16 cellular contexts compared by ENCODE assay signal in genomic region chr9:121326924-121327613, GRCh38. TPM values are rescaled to one million over a fixed set of nuclear protein-coding genes. Genes with fewer than 3 reads are reported as not detected.
DNase-seq lines count a peak whose midpoint lies in the region; ATAC-seq, FAIRE-seq and TF ChIP-seq lines count a peak whose summit lies in the region.
"Had no signal": no experiment of that assay in that cellular context is flagged by ENCODE, and none has a peak within 500 bp of the region (broad histone marks: within the 10 kb centered on the region; RNA-seq: fewer than 3 reads in every experiment).

No MANE protein-coding gene starts in this region.

- H3K4me3 ChIP-seq in right atrium auricular region (peak overlapping the region in 1 of 2 donors; percentile 2), liver (ENCODE audit: low read depth in 1 of 3, low read length in 3 of 3) (no peak overlapping the region), small intestine (ENCODE audit: low read depth in 1 of 2, low read length in 2 of 2) (no peak overlapping the region)
- H3K4me3 ChIP-seq: PC-9 had no signal

- 88% methylated on average over 11 of the region's 11 CpGs for WGBS in liver
- WGBS in small intestine, 3 donors, result 90 to 95% (median 91%) methylated on average over 11 of the region's 11 CpGs

- H3K27me3 ChIP-seq in right atrium auricular region (no peaks in the 10 kb centered on the region), liver (ENCODE audit: control insufficient read depth in 4 of 4, insufficient read depth in 4 of 4, low read length in 3 of 4) (no peaks in the 10 kb centered on the region), small intestine (ENCODE audit: control insufficient read depth in 2 of 2, insufficient read depth in 2 of 2, low read length in 2 of 2) (no peaks in the 10 kb centered on the region)

- DNase-seq in right atrium auricular region (ENCODE audit: low spot score) (peak; percentile 56), left ventricle myocardium superior (no peak), small intestine (peak; percentile 32), Kasumi-1 (lab: John Stamatoyannopoulos, UW) (no peak), cerebellar nuclear complex (lab: John Stamatoyannopoulos, UW) (no peak), DMS 273 (lab: John Stamatoyannopoulos, UW; ENCODE audit: unreplicated experiment) (no peak), T-helper 9 cell (no peak)
- DNase-seq: ACHN; activated CD4-positive, CD25-positive, alpha-beta regulatory T cell treated with anti-CD3 and anti-CD28 coated beads, Interleukin-2, amount 50 U/mL, for 72 hours; activated CD8-positive, alpha-beta memory T cell treated with anti-CD3 and anti-CD28 coated beads, Interleukin-2, amount 50 U/mL, for 4 hours; CD8-positive, alpha-beta memory T cell; NCI-H1092 treated with DMSO at 0.1 percent for 48 hours; NCI-H510A treated with DMSO at 0.1 percent for 48 hours; stimulated activated CD4-positive, alpha-beta T cell treated with anti-CD3 and anti-CD28 coated beads, Interleukin-15, amount 100 ng/mL, for 24 hours had no signal

- ATAC-seq in left ventricle myocardium superior, result no peak

- intact Hi-C loops in left ventricle myocardium superior (cut with micrococcal nuclease), result loop anchor here (10.0 kb wide), 1 partner anchor 48 kb away; the partner anchor contains the start of gene STOM

- FAIRE-seq in small intestine (lab: Jason Lieb, UNC), result no peak

- TF ChIP-seq RAD21 in liver (IDR thresholded peaks at IDR 0.05), result no peak

- TF ChIP-seq CTCF in right atrium auricular region (IDR thresholded peaks at IDR 0.05) (no peak), liver (IDR thresholded peaks at IDR 0.05; ENCODE audit: low read depth, low read length, missing input control) (no peak)

- H3K9me3 ChIP-seq in right atrium auricular region (no peaks in the 10 kb centered on the region), liver (ENCODE audit: control insufficient read depth in 4 of 4, low read length in 3 of 4) (no peaks in the 10 kb centered on the region), small intestine (ENCODE audit: control insufficient read depth, low read depth) (no peaks in the 10 kb centered on the region)

- H3K27ac ChIP-seq in right atrium auricular region, result peak overlapping the region; percentile 90 to 94
- H3K27ac ChIP-seq in liver (ENCODE audit: low read depth in 1 of 2, low read length in 2 of 2), result peak overlapping the region; percentile 27 to 44
- H3K27ac ChIP-seq in small intestine (ENCODE audit: low read depth in 1 of 2, low read length in 1 of 2), result peak overlapping the region in 1 of 2 donors; percentile 71
- H3K27ac ChIP-seq: PC-9 had no signal

- H3K4me1 ChIP-seq in right atrium auricular region (peaks cover 0 to 56% of the 10 kb centered on the region in 2 donors), liver (ENCODE audit: control insufficient read depth in 4 of 4, insufficient read depth in 4 of 4, low read length in 3 of 4) (peaks cover 7 to 27% (median 15%) of the 10 kb centered on the region in 4 donors), small intestine (ENCODE audit: control insufficient read depth in 2 of 2, insufficient read depth in 1 of 2, low read depth in 1 of 2, low read length in 1 of 2) (peaks cover 0 to 4% of the 10 kb centered on the region in 2 donors)

- H3K9ac ChIP-seq in liver (ENCODE audit: low read depth in 1 of 2, low read length in 2 of 2), result no peak overlapping the region

- H3K36me3 ChIP-seq in right atrium auricular region (peaks cover 98% of the 10 kb centered on the region), liver (ENCODE audit: control insufficient read depth in 4 of 4, insufficient read depth in 3 of 4, low read depth in 1 of 4, low read length in 3 of 4) (peaks cover 5 to 25% (median 7%) of the 10 kb centered on the region in 4 donors), small intestine (ENCODE audit: control insufficient read depth in 2 of 2, insufficient read depth in 2 of 2, low read length in 2 of 2) (peaks cover 7 to 12% of the 10 kb centered on the region in 2 donors)

TF ChIP-seq in liver, 16 proteins besides CTCF, POLR2A, EP300 and RAD21:
- TF ChIP-seq RXRA (IDR thresholded peaks at IDR 0.05) (peak; percentile 64 to 72), JUND (IDR thresholded peaks at IDR 0.05) (peak; percentile 83 to 88), SP1 (IDR thresholded peaks at IDR 0.05) (no peak), TAF1 (conservative IDR thresholded peaks at IDR 0.05) (no peak), HNF4A (conservative IDR thresholded peaks at IDR 0.05) (peak; percentile 83 to 87), ATF3 (IDR thresholded peaks at IDR 0.05) (peak; percentile 69), HNF4G (IDR thresholded peaks at IDR 0.05) (peak; percentile 48)

RNA-seq across cellular contexts. Expression of gene STOM, which starts 43.0 kb away (rescaled TPM):
- 100 to 1,000 TPM; 152 to 173 TPM for total RNA-seq in right atrium auricular region
- total RNA-seq in left ventricle myocardium superior, result 153 TPM
- 100 to 1,000 TPM; 318 to 398 TPM for total RNA-seq in liver
- polyA plus RNA-seq in liver, result 100 to 1,000 TPM; 150 to 212 TPM
- 100 to 1,000 TPM in 1 of 3 donors, 10 to 100 TPM in 2; 20.8 to 115 (median 73.2) TPM for polyA plus RNA-seq in small intestine

RNA-seq across cellular contexts. Expression of gene GSN, which starts 59.1 kb away (rescaled TPM):
- 1,000 to 10,000 TPM; 1,444 to 3,478 TPM for total RNA-seq in right atrium auricular region
- 717 TPM for total RNA-seq in left ventricle myocardium superior
- 100 to 1,000 TPM in 1 of 2 donors, 10 to 100 TPM in 1; 63.2 to 402 TPM for total RNA-seq in liver
- 10 to 100 TPM; 18.8 to 40.0 TPM for polyA plus RNA-seq in liver
- polyA plus RNA-seq in small intestine, result 100 to 1,000 TPM; 196 to 380 (median 205) TPM

Comparison
In these comparisons a context has a peak if more than half of its experiments do, and no peak if none do; other contexts are left out.
1. DNase-seq: peak in right atrium auricular region (single experiment) and small intestine (single experiment); none in left ventricle myocardium superior (single experiment), Kasumi-1 (0 of 2), cerebellar nuclear complex (0 of 2), DMS 273 (single experiment) and T-helper 9 cell (single experiment).